ENCODE assay signal across 21 cellular contexts in the genomic region with DNA sequence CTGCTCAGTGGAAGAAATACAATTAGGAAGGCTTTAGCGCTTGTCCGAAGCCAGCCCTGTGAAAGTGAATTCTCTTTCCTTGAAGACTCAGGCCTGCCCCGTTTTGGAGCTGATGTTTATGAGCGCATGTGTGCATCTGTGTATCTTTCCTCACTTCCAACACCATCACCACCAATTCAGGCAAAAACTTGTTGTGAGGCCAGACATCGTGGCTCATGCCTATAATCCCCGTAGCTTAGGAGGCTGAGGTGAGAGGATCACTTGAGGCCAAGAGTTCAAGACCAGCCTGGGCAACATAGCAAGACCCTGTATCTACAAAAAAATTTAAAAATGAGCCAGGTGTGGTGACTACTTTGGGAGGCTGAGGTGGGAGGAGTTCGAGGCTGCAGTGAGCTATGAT. TPM values are rescaled to one million over a fixed set of nuclear protein-coding genes. Genes with fewer than 3 reads are reported as not detected.
A peak's percentile ranks its signal among the peaks of the same experiment; 100 is the strongest.
DNase-seq lines count a peak whose midpoint lies in the region; ATAC-seq, FAIRE-seq and TF ChIP-seq lines count a peak whose summit lies in the region.
"Had no signal": no experiment of that assay in that cellular context is flagged by ENCODE, and none has a peak within 500 bp of the region (broad histone marks: within the 10 kb centered on the region; RNA-seq: fewer than 3 reads in every experiment).

No MANE protein-coding gene starts in this region.

- H3K27ac ChIP-seq in cardiac muscle cell: peak overlapping the region; percentile 84
- no peak overlapping the region for H3K27ac ChIP-seq in right cardiac atrium (ENCODE audit: low read length)
- H3K27ac ChIP-seq in K562 (ENCODE audit: extremely low read depth, low read depth, low read length): no peak overlapping the region
- no peak overlapping the region for H3K27ac ChIP-seq in trophoblast cell (ENCODE audit: low read depth, low read length)
- H3K27ac ChIP-seq: 22Rv1; A549; BLaER1 treated with 17β-estradiol and CSF1 and Interleukin-3, amounts not matched to agents 10 nM and 100 nM; C4-2B had no signal

- no peak overlapping the region for H3K23ac ChIP-seq in trophoblast cell (ENCODE audit: low read length)

- peak overlapping the region; percentile 39 for H3K14ac ChIP-seq in trophoblast cell (ENCODE audit: low read length)

- H3K79me2 ChIP-seq in K562 (ENCODE audit: control insufficient read depth, insufficient read depth, low read length): no peaks in the 10 kb centered on the region
- no peaks in the 10 kb centered on the region for H3K79me2 ChIP-seq in trophoblast cell (ENCODE audit: control insufficient read depth, insufficient read depth, low read length, poor library complexity)

- no peak for TF ChIP-seq RAD21 in K562 (CRISPR knock-in tag; conservative IDR thresholded peaks at IDR 0.05 in 1 of 2, IDR thresholded peaks at IDR 0.05 in 1 of 2)

- H2BK12ac ChIP-seq in trophoblast cell (ENCODE audit: low read length): peak overlapping the region; percentile 15

- TF ChIP-seq CTCF in cardiac muscle cell (IDR thresholded peaks at IDR 0.05; ENCODE audit: low read depth, low read length) (no peak), K562 (IDR thresholded peaks at IDR 0.05 in 2 of 3, conservative IDR thresholded peaks at IDR 0.05 in 1 of 3; ENCODE audit: insufficient read depth in 2 of 3, low read depth in 1 of 3, low read length in 3 of 3) (no peak)

- H3K9me1 ChIP-seq in K562 (ENCODE audit: control insufficient read depth, insufficient read depth, low read length): no peaks in the 10 kb centered on the region

- peaks cover 45% of the 10 kb centered on the region for H3K4me1 ChIP-seq in cardiac muscle cell (ENCODE audit: low read depth)
- H3K4me1 ChIP-seq in right cardiac atrium (ENCODE audit: control insufficient read depth, insufficient read depth, low read length): no peaks in the 10 kb centered on the region
- H3K4me1 ChIP-seq in K562 (replicated peaks in 1 of 2; ENCODE audit: control insufficient read depth in 2 of 2, insufficient read depth in 2 of 2, low read length in 2 of 2): no peaks in the 10 kb centered on the region
- peaks cover 7 to 13% of the 10 kb centered on the region in 2 experiments for H3K4me1 ChIP-seq in trophoblast cell (ENCODE audit: control insufficient read depth in 1 of 2, insufficient read depth in 2 of 2, low read length in 2 of 2)
- H3K4me1 ChIP-seq: A549 had no signal

- intact Hi-C loops in right cardiac atrium (cut with DNase I): no loop called here
- intact Hi-C loops in K562 (cut with micrococcal nuclease): no loop called here

- H3K4me2 ChIP-seq in K562 (ENCODE audit: insufficient read depth, low read length) (no peak overlapping the region), trophoblast cell (ENCODE audit: low read length) (no peak overlapping the region)
- H3K4me2 ChIP-seq: A549; BLaER1 treated with 17β-estradiol and CSF1 and Interleukin-3, amounts not matched to agents 10 nM and 100 nM had no signal

- H3K4ac ChIP-seq in trophoblast cell (ENCODE audit: low read depth, low read length): no peak overlapping the region

- DNase-seq in cardiac muscle cell (ENCODE audit: low read depth in 1 of 2, low spot score in 1 of 2): no peak
- no peak for DNase-seq in right cardiac atrium
- DNase-seq in K562 (ENCODE audit: extremely low read depth in 1 of 4, low spot score in 3 of 4): no peak
- DNase-seq in trophoblast cell: no peak
- no peak for DNase-seq in retina
- DNase-seq: AML-193; Calu3; CD4-positive, alpha-beta T cell; CD8-positive, alpha-beta T cell; DMS79 treated with DMSO at 0.1 percent for 48 hours; GF-D8 had no signal

- H4K91ac ChIP-seq in trophoblast cell (ENCODE audit: low read depth, low read length): peak overlapping the region; percentile 79

- 88% methylated on average over 7 of the region's 7 CpGs for WGBS in right cardiac atrium
- WGBS in K562 (ENCODE audit: insufficient coverage, low coverage, missing lambda C conversion rate): 71% methylated on average over 5 of the region's 7 CpGs
- WGBS in trophoblast cell (ENCODE audit: extremely low coverage, insufficient coverage, insufficient read length): no CpG with 5 or more reads among the region's 7 CpGs

- peaks cover 7% of the 10 kb centered on the region for H3K79me1 ChIP-seq in trophoblast cell (ENCODE audit: low read length)

- H4K8ac ChIP-seq in trophoblast cell (ENCODE audit: low read depth, low read length): no peak overlapping the region

- peak overlapping the region; percentile 56 for H3K18ac ChIP-seq in trophoblast cell (ENCODE audit: low read length)

- H3K36me3 ChIP-seq in cardiac muscle cell (no peaks in the 10 kb centered on the region), K562 (ENCODE audit: control insufficient read depth, insufficient read depth, low read length) (no peaks in the 10 kb centered on the region), trophoblast cell (ENCODE audit: control insufficient read depth in 1 of 2, insufficient read depth in 2 of 2, low read length in 2 of 2) (no peaks in the 10 kb centered on the region)
- H3K36me3 ChIP-seq: BLaER1 treated with 17β-estradiol and CSF1 and Interleukin-3, amounts not matched to agents 10 nM and 100 nM had no signal

- CTCF ChIA-PET in K562 (lab: Yijun Ruan, JAX; ENCODE audit: low intra/inter-chr PET ratio): no interaction called here

- no peak overlapping the region for H4K12ac ChIP-seq in trophoblast cell (ENCODE audit: low read depth, low read length)

- in situ Hi-C loops in K562 (cut with MboI): no loop called here

- no TSS peak for BruUV-seq in K562 (replicated peaks; lab: Mats Ljungman, UMichigan)

- ATAC-seq in right cardiac atrium (no peak), K562 (no peak), GM21529 (IDR thresholded peaks at IDR 0.05; ENCODE audit: unreplicated experiment) (no peak)
- ATAC-seq: A549; CD8-positive, alpha-beta T cell had no signal

- H3K27me3 ChIP-seq in cardiac muscle cell: no peaks in the 10 kb centered on the region
- no peaks in the 10 kb centered on the region for H3K27me3 ChIP-seq in right cardiac atrium (ENCODE audit: control insufficient read depth, insufficient read depth)
- no peaks in the 10 kb centered on the region for H3K27me3 ChIP-seq in K562 (ENCODE audit: control insufficient read depth in 2 of 2, insufficient read depth in 2 of 2, low read length in 2 of 2)
- H3K27me3 ChIP-seq in trophoblast cell (ENCODE audit: insufficient read depth, low read length): no peaks in the 10 kb centered on the region

- FAIRE-seq in K562 (lab: Jason Lieb, UNC): no peak
- FAIRE-seq: A549, D721Med, G401.6, GM12891, GM19239 had no signal

- no peak overlapping the region for H3K9ac ChIP-seq in K562 (ENCODE audit: insufficient read depth in 1 of 2, low read depth in 2 of 2, low read length in 2 of 2)
- H3K9ac ChIP-seq in trophoblast cell (ENCODE audit: low read length): no peak overlapping the region
- H3K9ac ChIP-seq: BLaER1 treated with 17β-estradiol and CSF1 and Interleukin-3, amounts not matched to agents 10 nM and 100 nM had no signal

- H2BK120ac ChIP-seq in trophoblast cell (ENCODE audit: insufficient read depth, low read length, poor library complexity): peak overlapping the region; percentile 73

- H3K9me3 ChIP-seq in cardiac muscle cell (ENCODE audit: low read depth) (no peaks in the 10 kb centered on the region), right cardiac atrium (ENCODE audit: control insufficient read depth, low read length) (no peaks in the 10 kb centered on the region), K562 (replicated peaks; ENCODE audit: control insufficient read depth, insufficient read depth, low read depth, low read length) (no peaks in the 10 kb centered on the region), trophoblast cell (ENCODE audit: insufficient read depth, low read depth, low read length) (no peaks in the 10 kb centered on the region)
- H3K9me3 ChIP-seq: A549, Caco-2 had no signal

- no peak for TF ChIP-seq EP300 in K562 (IDR thresholded peaks at IDR 0.05; ENCODE audit: low read length)

- no peak for TF ChIP-seq POLR2A in K562 (conservative IDR thresholded peaks at IDR 0.05)

- POLR2A ChIA-PET in K562 (lab: Yijun Ruan, JAX): no interaction called here

- H2BK5ac ChIP-seq in trophoblast cell (ENCODE audit: low read depth, low read length, poor library complexity): peak overlapping the region; percentile 9

- peak overlapping the region; percentile 18 for H2AK5ac ChIP-seq in trophoblast cell (ENCODE audit: low read length)

- H3K4me3 ChIP-seq in cardiac muscle cell (no peak overlapping the region), right cardiac atrium (ENCODE audit: low read length) (no peak overlapping the region), K562 (no peak overlapping the region), trophoblast cell (ENCODE audit: low read depth, low read length) (no peak overlapping the region)
- H3K4me3 ChIP-seq: A549; BLaER1 treated with 17β-estradiol and CSF1 and Interleukin-3, amounts not matched to agents 10 nM and 100 nM had no signal

- no peak overlapping the region for H2AFZ ChIP-seq in K562 (ENCODE audit: low read depth, low read length)
- H2AFZ ChIP-seq in trophoblast cell (ENCODE audit: insufficient read depth, low read length, poor library complexity): no peak overlapping the region

- no peaks in the 10 kb centered on the region for H4K20me1 ChIP-seq in K562 (replicated peaks; ENCODE audit: control insufficient read depth, insufficient read depth, low read length)
- H4K20me1 ChIP-seq: BLaER1 treated with 17β-estradiol and CSF1 and Interleukin-3, amounts not matched to agents 10 nM and 100 nM had no signal

RNA-seq across cellular contexts. Expression of a gene that starts 37.7 kb away (rescaled TPM):
- total RNA-seq in cardiac muscle cell (71.2 and 72.1 TPM in 2 replicates), right cardiac atrium (10 to 100 TPM; 41.7 to 52.2 (median 48.3) TPM), K562 (2014; rRNA removed) (28.7 and 29.6 TPM in 2 replicates), K562 (2014; rRNA removed; fragmentation: Illumina TruSeq; extraction: Trizol) (31.9 and 33.3 TPM in 2 replicates), K562 (2015; rRNA removed; fragmentation: Illumina TruSeq; extraction: Trizol) (29.0 and 32.3 TPM in 2 replicates), K562 (2021) (43.5 and 47.2 TPM in 2 replicates)
- polyA plus RNA-seq in cardiac muscle cell (127 and 130 TPM in 2 replicates), right cardiac atrium (47.5 TPM), K562 (2011; rRNA removed) (65.0 and 84.1 TPM in 2 replicates), K562 (2014; fragmentation: Illumina TruSeq; extraction: Trizol) (42.3 and 45.6 TPM in 2 replicates), K562 (2014; fragmentation: Nextera tagmentation; extraction: Ambion mirVana) (10 to 100 TPM in 1 of 2 experiments, 1 to 10 TPM in 1; 6.0 to 19.0 TPM), K562 (2014; rRNA removed) (41.1 and 45.7 TPM in 2 replicates)
- 55.3 and 67.8 TPM in 2 replicates for total RNA-seq in K562 (2011; cell fraction: chromatin; rRNA removed; ENCODE audit: low replicate concordance)
- total RNA-seq in K562 (2011; cell fraction: nucleolus; rRNA removed): 51.5 and 53.9 TPM in 2 replicates
- total RNA-seq in K562 (2011; cell fraction: nucleoplasm; rRNA removed): 80.2 and 95.0 TPM in 2 replicates
- polyA plus RNA-seq in K562 (2011; cell fraction: cytosol; rRNA removed): 53.0 and 66.2 TPM in 2 replicates
- 27.2 and 29.6 TPM in 2 replicates for polyA plus RNA-seq in K562 (2011; cell fraction: nucleus; rRNA removed)
- polyA plus RNA-seq in K562 (2012): 34.3 and 47.4 TPM in 2 replicates
- polyA minus RNA-seq in K562 (2011; rRNA and poly(A)+ RNA removed): 40.3 and 46.8 TPM in 2 replicates
- 25.1 and 25.8 TPM in 2 replicates for polyA minus RNA-seq in K562 (2011; cell fraction: cytosol; rRNA and poly(A)+ RNA removed)
- 16.4 and 22.5 TPM in 2 replicates for polyA minus RNA-seq in K562 (2011; cell fraction: nucleus; rRNA and poly(A)+ RNA removed)
- polyA plus RNA-seq in trophoblast cell (2013): 63.6 and 64.8 TPM in 2 replicates
